In the genomic region with DNA sequence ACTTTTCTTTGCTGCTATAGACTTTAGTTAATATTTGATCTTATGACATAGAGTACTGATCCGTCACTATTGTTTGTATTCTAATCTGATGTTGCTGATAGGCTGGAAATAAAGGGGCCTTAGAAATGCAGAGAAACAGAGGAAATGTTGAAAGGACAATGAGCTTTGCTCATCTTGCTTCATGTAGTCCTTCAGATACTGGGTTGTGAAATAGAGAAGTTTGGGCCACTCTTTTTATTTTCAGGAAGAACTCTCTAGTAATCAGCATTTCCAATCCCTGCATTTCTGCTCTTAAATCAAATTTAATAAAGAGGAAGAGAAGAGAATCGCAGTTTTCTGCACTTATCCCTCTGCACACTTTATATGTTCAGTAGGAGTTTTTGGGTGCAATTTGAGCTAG, we compare ENCODE assay signal across 15 cellular contexts.
"Had no signal": no experiment of that assay in that cellular context is flagged by ENCODE, and none has a peak within 500 bp of the region (broad histone marks: within the 10 kb centered on the region; RNA-seq: fewer than 3 reads in every experiment).

No MANE protein-coding gene starts in this region.

- H3K27ac ChIP-seq: psoas muscle had no signal

- H3K27me3 ChIP-seq: adrenal gland had no signal

- DNase-seq: activated CD4-positive, alpha-beta T cell treated with anti-CD3 and anti-CD28 coated beads, Interleukin-2, amount 10 ng/mL, durations not matched to agents 7 days and 5 days; activated CD4-positive, CD25-positive, alpha-beta regulatory T cell; activated naive CD4-positive, alpha-beta T cell treated with anti-CD3 and anti-CD28 coated beads, Interleukin-2, amount 10 ng/mL, durations not matched to agents 7 days and 5 days; adrenal gland; hypothalamus; kidney glomerular epithelial cell; mammary epithelial cell; psoas muscle; stimulated activated CD4-positive, alpha-beta T cell treated with anti-CD3 and anti-CD28 coated beads, Interleukin-2, amount 100 ng/mL, for 48 hours; stimulated activated naive CD4-positive, alpha-beta T cell treated with Interleukin-2 at 50 U/mL for 16 hours; T-helper 17 cell had no signal

- H3K9me3 ChIP-seq: adrenal gland, psoas muscle had no signal

- H3K4me1 Mint-ChIP-seq: activated CD4-positive, alpha-beta T cell treated with anti-CD3 and anti-CD28 coated beads, Interleukin-2, amount 10 ng/mL, durations not matched to agents 7 days and 5 days; activated naive CD4-positive, alpha-beta T cell treated with anti-CD3 and anti-CD28 coated beads, Interleukin-2, amount 10 ng/mL, durations not matched to agents 7 days and 5 days; central memory CD8-positive, alpha-beta T cell had no signal

- H3K36me3 Mint-ChIP-seq: activated naive CD4-positive, alpha-beta T cell treated with anti-CD3 and anti-CD28 coated beads, Interleukin-2, amount 10 ng/mL, durations not matched to agents 7 days and 5 days; natural killer cell treated with Interleukin-12 subunit alpha and Interleukin-12 subunit beta and Interleukin-15 and Interleukin-18, amount 100 ng/mL, for 72 hours; type B pancreatic cell had no signal

- H3K36me3 ChIP-seq: adrenal gland had no signal

- ATAC-seq: natural killer cell treated with Interleukin-12 subunit alpha and Interleukin-12 subunit beta and Interleukin-15 and Interleukin-18, amount 100 ng/mL, for 72 hours; psoas muscle; T-helper 17 cell had no signal

- H3K4me1 ChIP-seq: psoas muscle had no signal

- H3K27ac Mint-ChIP-seq: activated CD4-positive, alpha-beta T cell treated with anti-CD3 and anti-CD28 coated beads, Interleukin-2, amount 10 ng/mL, durations not matched to agents 7 days and 5 days; activated naive CD4-positive, alpha-beta T cell treated with anti-CD3 and anti-CD28 coated beads, Interleukin-2, amount 10 ng/mL, durations not matched to agents 7 days and 5 days; activated T-helper 2 cell treated with anti-CD3 and anti-CD28 coated beads, Interferon-gamma antibody, Interleukin-2, Interleukin-4, amounts not matched to agents 10 μg/mL and 5 μg/mL and 100 μg/mL, durations not matched to agents 14 hours and 24 hours and 36 hours; natural killer cell treated with Interleukin-12 subunit alpha and Interleukin-12 subunit beta and Interleukin-15 and Interleukin-18, amount 100 ng/mL, for 72 hours; T-helper 17 cell; type B pancreatic cell had no signal

- H3K4me3 ChIP-seq: adrenal gland, psoas muscle had no signal

- H3K9me3 Mint-ChIP-seq: activated CD4-positive, alpha-beta T cell treated with anti-CD3 and anti-CD28 coated beads, Interleukin-2, amount 10 ng/mL, durations not matched to agents 7 days and 5 days; activated naive CD4-positive, alpha-beta T cell treated with anti-CD3 and anti-CD28 coated beads, Interleukin-2, amount 10 ng/mL, durations not matched to agents 7 days and 5 days; activated T-helper 2 cell treated with anti-CD3 and anti-CD28 coated beads, Interferon-gamma antibody, Interleukin-2, Interleukin-4, amounts not matched to agents 10 μg/mL and 5 μg/mL and 100 μg/mL, durations not matched to agents 14 hours and 24 hours and 36 hours; central memory CD8-positive, alpha-beta T cell; natural killer cell treated with Interleukin-12 subunit alpha and Interleukin-12 subunit beta and Interleukin-15 and Interleukin-18, amount 100 ng/mL, for 72 hours; type B pancreatic cell had no signal

- H3K4me3 Mint-ChIP-seq: activated CD4-positive, alpha-beta T cell treated with anti-CD3 and anti-CD28 coated beads, Interleukin-2, amount 10 ng/mL, durations not matched to agents 7 days and 5 days; activated naive CD4-positive, alpha-beta T cell treated with anti-CD3 and anti-CD28 coated beads, Interleukin-2, amount 10 ng/mL, durations not matched to agents 7 days and 5 days; central memory CD8-positive, alpha-beta T cell; natural killer cell treated with Interleukin-12 subunit alpha and Interleukin-12 subunit beta and Interleukin-15 and Interleukin-18, amount 100 ng/mL, for 72 hours; T-helper 17 cell; type B pancreatic cell had no signal
